In the genomic region with DNA sequence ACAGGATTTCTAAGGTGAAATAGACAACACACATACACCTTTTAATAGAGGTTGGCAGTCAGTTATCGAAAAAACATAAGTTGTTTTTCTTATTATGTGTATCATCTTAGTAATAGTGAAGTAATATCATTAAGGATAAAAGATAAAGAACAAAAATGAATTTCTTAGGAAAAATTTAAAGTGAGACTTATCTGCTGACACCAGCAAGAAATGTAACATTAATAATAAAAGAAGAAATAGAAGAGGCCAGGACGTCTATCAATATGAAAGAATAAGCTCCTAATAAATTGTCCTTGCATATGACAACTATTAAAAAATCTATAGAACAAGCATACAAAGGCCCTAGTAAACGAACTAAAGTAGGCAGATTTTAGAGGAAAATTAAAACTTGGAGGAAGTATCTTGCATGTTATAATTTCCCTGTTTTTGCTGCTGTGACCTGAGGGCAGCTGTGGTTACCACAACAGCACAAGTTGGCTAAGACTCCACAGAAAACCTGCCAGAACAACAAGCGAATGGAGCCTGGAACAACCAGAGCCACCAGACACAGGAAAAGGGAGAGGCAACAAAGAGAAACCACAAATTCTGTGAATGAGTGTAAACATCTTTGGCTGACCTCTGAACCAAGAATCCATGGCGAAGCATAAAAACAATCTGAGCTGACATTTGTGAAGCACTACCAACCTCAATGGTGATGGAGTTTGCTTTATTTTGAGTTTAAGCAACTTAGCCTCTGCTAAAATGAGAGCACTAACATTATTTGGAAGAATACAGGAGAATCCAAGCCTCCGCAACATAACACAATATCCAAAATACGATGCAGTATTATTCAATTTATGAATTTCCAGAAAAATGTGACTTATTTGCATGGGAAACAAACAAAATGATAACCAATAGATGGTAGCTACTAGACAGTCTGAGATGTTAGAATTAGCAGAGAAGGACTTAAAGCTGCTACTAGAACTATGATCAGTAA, we compare ENCODE assay signal across 11 cellular contexts.
DNase-seq lines count a peak whose midpoint lies in the region; ATAC-seq and TF ChIP-seq lines count a peak whose summit lies in the region.
"Had no signal": no experiment of that assay in that cellular context is flagged by ENCODE, and none has a peak within 500 bp of the region (broad histone marks: within the 10 kb centered on the region; RNA-seq: fewer than 3 reads in every experiment).

No MANE protein-coding gene starts in this region.

- H3K4me3 Mint-ChIP-seq in nephron = no peak overlapping the region
- H3K4me3 Mint-ChIP-seq in activated CD8-positive, alpha-beta memory T cell treated with anti-CD3 and anti-CD28 coated beads, Interleukin-2, amount 10 ng/mL, durations not matched to agents 7 days and 5 days = no peak overlapping the region

- ATAC-seq in DND-41 (ENCODE audit: insufficient read depth, low read depth) = peak; percentile 82
- ATAC-seq in PC-3 = peak; percentile 59
- no peak for ATAC-seq in GM21423 (IDR thresholded peaks at IDR 0.05; ENCODE audit: unreplicated experiment)
- no peak for ATAC-seq in activated CD8-positive, alpha-beta memory T cell treated with anti-CD3 and anti-CD28 coated beads, Interleukin-2, amount 10 ng/mL, durations not matched to agents 7 days and 5 days
- ATAC-seq in GM18858 (IDR thresholded peaks at IDR 0.05; ENCODE audit: unreplicated experiment) = no peak
- ATAC-seq: esophagus mucosa had no signal

- no peaks in the 10 kb centered on the region for H3K36me3 Mint-ChIP-seq in nephron (ENCODE audit: low read depth)
- no peaks in the 10 kb centered on the region for H3K36me3 Mint-ChIP-seq in activated CD8-positive, alpha-beta memory T cell treated with anti-CD3 and anti-CD28 coated beads, Interleukin-2, amount 10 ng/mL, durations not matched to agents 7 days and 5 days

- H4K20me1 ChIP-seq in DND-41 (ENCODE audit: insufficient read depth, low read length) = no peaks in the 10 kb centered on the region
- no peaks in the 10 kb centered on the region for H4K20me1 ChIP-seq in PC-3 (ENCODE audit: low read length)

- H3K4me2 ChIP-seq in DND-41 (ENCODE audit: insufficient read depth, low read length) = no peak overlapping the region
- no peak overlapping the region for H3K4me2 ChIP-seq in PC-3 (ENCODE audit: low read length)

- intact Hi-C loops in PC-3 (cut with micrococcal nuclease) = loop anchor here (10.0 kb wide), 1 partner anchor 154 kb away; no protein-coding TSS in a partner anchor

- BruUV-seq in PC-3 (replicated peaks; lab: Mats Ljungman, UMichigan) = no TSS peak

- H3K27ac ChIP-seq in DND-41 (ENCODE audit: low read length) (no peak overlapping the region), PC-3 (ENCODE audit: low read length) (no peak overlapping the region)

- DNase-seq in DND-41 (peak; percentile 34), PC-3 (peak; percentile 43), fibroblast of gingiva (ENCODE audit: low read depth) (peak; percentile 91)
- DNase-seq in stimulated activated CD4-positive, alpha-beta T cell treated with anti-CD3 and anti-CD28 coated beads, Interleukin-4, amount 100 ng/mL, for 4 hours = no peak
- no peak for DNase-seq in activated CD8-positive, alpha-beta memory T cell treated with anti-CD3 and anti-CD28 coated beads, Interleukin-2, amount 10 ng/mL, durations not matched to agents 7 days and 5 days
- DNase-seq: NCI-H2227 treated with DMSO at 0.1 percent for 48 hours had no signal

- H3K27me3 ChIP-seq in DND-41 (ENCODE audit: insufficient read depth, low read length, poor library complexity) = no peaks in the 10 kb centered on the region
- H3K27me3 ChIP-seq in PC-3 (ENCODE audit: low read length) = no peaks in the 10 kb centered on the region

- no peaks in the 10 kb centered on the region for H3K9me3 ChIP-seq in DND-41 (ENCODE audit: insufficient read depth, low read length, severe bottlenecking)
- H3K9me3 ChIP-seq in PC-3 (ENCODE audit: low read length) = no peaks in the 10 kb centered on the region
- H3K9me3 ChIP-seq: HAP-1 had no signal

- TF ChIP-seq CTCF in DND-41 (IDR thresholded peaks at IDR 0.05; ENCODE audit: borderline replicate concordance, extremely low read depth, low read length, poor library complexity, severe bottlenecking) = no peak
- no peak for TF ChIP-seq CTCF in PC-3 (conservative IDR thresholded peaks at IDR 0.05; ENCODE audit: low read depth, low read length)
- TF ChIP-seq CTCF in nephron (IDR thresholded peaks at IDR 0.05; ENCODE audit: unreplicated experiment in 3 of 3) = no peak

- H3K27me3 Mint-ChIP-seq in nephron (ENCODE audit: low read depth) = no peaks in the 10 kb centered on the region
- no peaks in the 10 kb centered on the region for H3K27me3 Mint-ChIP-seq in activated CD8-positive, alpha-beta memory T cell treated with anti-CD3 and anti-CD28 coated beads, Interleukin-2, amount 10 ng/mL, durations not matched to agents 7 days and 5 days

- H3K79me2 ChIP-seq in DND-41 (ENCODE audit: insufficient read depth, low read length) (no peaks in the 10 kb centered on the region), PC-3 (ENCODE audit: low read length) (no peaks in the 10 kb centered on the region)

- H2AFZ ChIP-seq in DND-41 (ENCODE audit: low read depth, low read length) = no peak overlapping the region
- no peak overlapping the region for H2AFZ ChIP-seq in PC-3 (ENCODE audit: low read length)

- POLR2A ChIA-PET in PC-3 (lab: Charles Lee; ENCODE audit: unreplicated experiment) = no interaction called here

- H3K4me1 ChIP-seq in DND-41 (ENCODE audit: insufficient read depth, low read length) (peaks cover 10% of the 10 kb centered on the region), PC-3 (ENCODE audit: insufficient read depth, low read length) (0 out of 2 replicates have a peak, but pooled peaks cover 9% of the 10 kb centered on the region)
- H3K4me1 ChIP-seq: HAP-1 had no signal

- H3K4me3 ChIP-seq in DND-41 (ENCODE audit: low read depth in 1 of 2, low read length in 2 of 2) = no peak overlapping the region
- no peak overlapping the region for H3K4me3 ChIP-seq in PC-3 (ENCODE audit: low read length)
- H3K4me3 ChIP-seq: HAP-1 had no signal

- H3K4me1 Mint-ChIP-seq in nephron = no peaks in the 10 kb centered on the region
- no peaks in the 10 kb centered on the region for H3K4me1 Mint-ChIP-seq in activated CD8-positive, alpha-beta memory T cell treated with anti-CD3 and anti-CD28 coated beads, Interleukin-2, amount 10 ng/mL, durations not matched to agents 7 days and 5 days

- no peak overlapping the region for H3K9ac ChIP-seq in DND-41 (ENCODE audit: low read depth, low read length)
- no peak overlapping the region for H3K9ac ChIP-seq in PC-3 (ENCODE audit: low read length)

- H3K9me2 ChIP-seq in PC-3 (replicated peaks; ENCODE audit: low read length) = no peaks in the 10 kb centered on the region

- no peaks in the 10 kb centered on the region for H3F3A ChIP-seq in PC-3 (ENCODE audit: low read length, unreplicated experiment)

- H3K9me3 Mint-ChIP-seq in nephron = no peaks in the 10 kb centered on the region
- H3K9me3 Mint-ChIP-seq in activated CD8-positive, alpha-beta memory T cell treated with anti-CD3 and anti-CD28 coated beads, Interleukin-2, amount 10 ng/mL, durations not matched to agents 7 days and 5 days (ENCODE audit: low read depth) = no peaks in the 10 kb centered on the region

- CTCF ChIA-PET in PC-3 (lab: Charles Lee) = no interaction called here
- CTCF ChIA-PET in activated CD8-positive, alpha-beta memory T cell treated with anti-CD3 and anti-CD28 coated beads, Interleukin-2, amount 10 ng/mL, durations not matched to agents 7 days and 5 days (lab: Charles Lee) = no interaction called here

- peak overlapping the region in 2 of 3 experiments; percentile 27 to 60 for H3K27ac Mint-ChIP-seq in nephron
- no peak overlapping the region for H3K27ac Mint-ChIP-seq in activated CD8-positive, alpha-beta memory T cell treated with anti-CD3 and anti-CD28 coated beads, Interleukin-2, amount 10 ng/mL, durations not matched to agents 7 days and 5 days

- H3K36me3 ChIP-seq in DND-41 (ENCODE audit: insufficient read depth, low read length) = no peaks in the 10 kb centered on the region
- H3K36me3 ChIP-seq in PC-3 (ENCODE audit: low read depth, low read length) = no peaks in the 10 kb centered on the region
- H3K36me3 ChIP-seq: HAP-1 had no signal

Comparison
In these comparisons a context has a peak if more than half of its experiments do, and no peak if none do; other contexts are left out.
1. ATAC-seq: peak in DND-41 (single experiment) and PC-3 (single experiment); none in GM21423 (single experiment), activated CD8-positive, alpha-beta memory T cell treated with anti-CD3 and anti-CD28 coated beads, Interleukin-2, amount 10 ng/mL, durations not matched to agents 7 days and 5 days (single experiment) and GM18858 (single experiment).
2. DNase-seq: peak in DND-41 (single experiment), PC-3 (single experiment) and fibroblast of gingiva (single experiment); none in stimulated activated CD4-positive, alpha-beta T cell treated with anti-CD3 and anti-CD28 coated beads, Interleukin-4, amount 100 ng/mL, for 4 hours (0 of 2) and activated CD8-positive, alpha-beta memory T cell treated with anti-CD3 and anti-CD28 coated beads, Interleukin-2, amount 10 ng/mL, durations not matched to agents 7 days and 5 days (single experiment).